Comparison of ENCODE assay signal across 16 cellular contexts in genomic region chr2:199814084-199814844, GRCh38. TPM values are rescaled to one million over a fixed set of nuclear protein-coding genes. Genes with fewer than 3 reads are reported as not detected.
DNase-seq lines count a peak whose midpoint lies in the region; ATAC-seq, FAIRE-seq and TF ChIP-seq lines count a peak whose summit lies in the region.
"Had no signal": no experiment of that assay in that cellular context is flagged by ENCODE, and none has a peak within 500 bp of the region (broad histone marks: within the 10 kb centered on the region; RNA-seq: fewer than 3 reads in every experiment).

No MANE protein-coding gene starts in this region.

- H3K4me1 ChIP-seq in small intestine (ENCODE audit: control insufficient read depth in 2 of 2, insufficient read depth in 1 of 2, low read depth in 1 of 2, low read length in 1 of 2), result no peaks in the 10 kb centered on the region

- no peak overlapping the region for H3K27ac Mint-ChIP-seq in natural killer cell
- H3K27ac Mint-ChIP-seq: B cell; CD4-positive, alpha-beta memory T cell had no signal

- peak; percentile 13 for DNase-seq in NCI-H2227 (lab: John Stamatoyannopoulos, UW; ENCODE audit: unreplicated experiment)
- DNase-seq in astrocyte of the spinal cord (ENCODE audit: low read depth, low spot score), result peak; percentile 27
- DNase-seq in small intestine, result peak; percentile 14
- no peak for DNase-seq in GM19239 (ENCODE audit: insufficient read length, low spot score)
- no peak for DNase-seq in natural killer cell
- DNase-seq: CD4-positive, alpha-beta memory T cell; DND-41; NCI-H1930; NCI-H2171 treated with DMSO at 0.1 percent for 48 hours; NCI-H510A treated with DMSO at 0.1 percent for 48 hours; SHP77 treated with DMSO at 0.1 percent for 48 hours had no signal

- no peak overlapping the region for H3K27ac ChIP-seq in small intestine (ENCODE audit: low read depth in 1 of 2, low read length in 1 of 2)

- no peaks in the 10 kb centered on the region for H3K36me3 Mint-ChIP-seq in natural killer cell

- peak; percentile 69 for ATAC-seq in GM21529 (IDR thresholded peaks at IDR 0.05; ENCODE audit: unreplicated experiment)
- ATAC-seq in SK-N-SH treated with all-trans-retinoic acid at 6 μM for 48 hours, result no peak
- no peak for ATAC-seq in natural killer cell
- ATAC-seq: HepG2 had no signal

- intact Hi-C loops in natural killer cell (cut with micrococcal nuclease), result no loop called here

- no peaks in the 10 kb centered on the region for H3K9me3 Mint-ChIP-seq in natural killer cell
- H3K9me3 Mint-ChIP-seq: CD4-positive, alpha-beta memory T cell had no signal

- H3K27me3 ChIP-seq in small intestine (ENCODE audit: control insufficient read depth in 2 of 2, insufficient read depth in 2 of 2, low read length in 2 of 2), result no peaks in the 10 kb centered on the region

- in situ Hi-C loops in astrocyte of the spinal cord (cut with HindIII; ENCODE audit: low sequenced_read_pairs), result no loop called here

- H3K4me3 Mint-ChIP-seq in natural killer cell, result no peak overlapping the region
- H3K4me3 Mint-ChIP-seq: B cell; CD4-positive, alpha-beta memory T cell had no signal

- no peak for TF ChIP-seq CTCF in astrocyte of the spinal cord (IDR thresholded peaks at IDR 0.05; ENCODE audit: low read depth, low read length)
- no peak for TF ChIP-seq CTCF in natural killer cell (IDR thresholded peaks at IDR 0.05)

- no peaks in the 10 kb centered on the region for H3K4me1 Mint-ChIP-seq in natural killer cell
- H3K4me1 Mint-ChIP-seq: B cell; CD4-positive, alpha-beta memory T cell had no signal

- no peaks in the 10 kb centered on the region for H3K36me3 ChIP-seq in small intestine (ENCODE audit: control insufficient read depth in 2 of 2, insufficient read depth in 2 of 2, low read length in 2 of 2)

- 22 to 35% (median 26%) methylated on average over 6 of the region's 6 CpGs for WGBS in small intestine, 3 donors

- H3K27me3 Mint-ChIP-seq in natural killer cell (ENCODE audit: low read depth in 2 of 2), result peaks cover 0 to 14% of the 10 kb centered on the region in 2 donors
- H3K27me3 Mint-ChIP-seq: B cell; CD4-positive, alpha-beta memory T cell had no signal

- no peaks in the 10 kb centered on the region for H3K9me3 ChIP-seq in small intestine (ENCODE audit: control insufficient read depth, low read depth)

- no peak overlapping the region for H3K4me3 ChIP-seq in astrocyte of the spinal cord (ENCODE audit: low read depth, low read length)
- H3K4me3 ChIP-seq in small intestine (ENCODE audit: low read depth in 1 of 2, low read length in 2 of 2), result no peak overlapping the region

- FAIRE-seq in small intestine (lab: Jason Lieb, UNC) (no peak), GM19239 (lab: Jason Lieb, UNC) (no peak)
- FAIRE-seq: HepG2, RCC 7860 had no signal

TF ChIP-seq in SK-N-SH treated with all-trans-retinoic acid at 6 μM for 48 hours, 23 proteins besides CTCF, POLR2A, EP300 and RAD21:
- TF ChIP-seq ZFP3 (CRISPR knock-in tag; IDR thresholded peaks at IDR 0.05), result no peak
- TF ChIP-seq POU6F1 (CRISPR knock-in tag; IDR thresholded peaks at IDR 0.05; ENCODE audit: borderline replicate concordance, low read depth), result no peak
- TF ChIP-seq ZNF8 (CRISPR knock-in tag; IDR thresholded peaks at IDR 0.05), result no peak
- no peak for TF ChIP-seq TOX (CRISPR knock-in tag; IDR thresholded peaks at IDR 0.05; ENCODE audit: borderline replicate concordance)
- no peak for TF ChIP-seq TSHZ2 (CRISPR knock-in tag; IDR thresholded peaks at IDR 0.05)
- TF ChIP-seq CSRNP3 (CRISPR knock-in tag; IDR thresholded peaks at IDR 0.05), result no peak
- TF ChIP-seq ESRRG (CRISPR knock-in tag; IDR thresholded peaks at IDR 0.05), result no peak
- no peak for TF ChIP-seq TCF4 (CRISPR knock-in tag; IDR thresholded peaks at IDR 0.05; ENCODE audit: borderline replicate concordance)
- TF ChIP-seq BACH2 (CRISPR knock-in tag; IDR thresholded peaks at IDR 0.05; ENCODE audit: borderline replicate concordance), result no peak
- TF ChIP-seq ISL1 (CRISPR knock-in tag; IDR thresholded peaks at IDR 0.05), result no peak
- no peak for TF ChIP-seq CSDC2 (CRISPR knock-in tag; IDR thresholded peaks at IDR 0.05)
- no peak for TF ChIP-seq RARB (CRISPR knock-in tag; IDR thresholded peaks at IDR 0.05)
- TF ChIP-seq ZC3H10 (CRISPR knock-in tag; IDR thresholded peaks at IDR 0.05), result no peak
- no peak for TF ChIP-seq ZNF565 (CRISPR knock-in tag; conservative IDR thresholded peaks at IDR 0.05; ENCODE audit: low read depth)
- TF ChIP-seq ZFP30 (CRISPR knock-in tag; IDR thresholded peaks at IDR 0.05), result no peak
- no peak for TF ChIP-seq SNAI2 (CRISPR knock-in tag; IDR thresholded peaks at IDR 0.05)
- TF ChIP-seq GLIS3 (CRISPR knock-in tag; IDR thresholded peaks at IDR 0.05), result no peak
- no peak for TF ChIP-seq ARNTL (CRISPR knock-in tag; IDR thresholded peaks at IDR 0.05; ENCODE audit: borderline replicate concordance, low read depth)
- TF ChIP-seq ZNF70 (CRISPR knock-in tag; IDR thresholded peaks at IDR 0.05), result no peak
- no peak for TF ChIP-seq OSR1 (CRISPR knock-in tag; IDR thresholded peaks at IDR 0.05)

RNA-seq across cellular contexts. Expression of gene FTCDNL1, which starts 36.7 kb away (rescaled TPM):
- under 1 TPM; 0.54 to 0.89 (median 0.81) TPM for polyA plus RNA-seq in small intestine
- under 1 TPM in 2 of 3 donors, not detected in 1; 0.52 to 0.95 TPM for total RNA-seq in natural killer cell

Comparison
In these comparisons a context has a peak if more than half of its experiments do, and no peak if none do; other contexts are left out.
1. DNase-seq: peak in NCI-H2227 (single experiment), astrocyte of the spinal cord (single experiment) and small intestine (single experiment); none in GM19239 (single experiment) and natural killer cell (single experiment).